7 cellular contexts compared by ENCODE assay signal in genomic region chr5:93868851-93869250, GRCh38.
"Had no signal": no experiment of that assay in that cellular context is flagged by ENCODE, and none has a peak within 500 bp of the region (broad histone marks: within the 10 kb centered on the region; RNA-seq: fewer than 3 reads in every experiment).

No MANE protein-coding gene starts in this region.

- H3K9ac ChIP-seq: KMS-11 had no signal

- FAIRE-seq: HepG2, HTR-8/SVneo, K562 had no signal

- H3K4me2 ChIP-seq: KMS-11 had no signal

- H3K4me3 ChIP-seq: K562 had no signal

- ATAC-seq: HepG2, K562 had no signal

- DNase-seq: KBM-7, KG1 had no signal

- H3K27ac ChIP-seq: HL-60, KMS-11 had no signal
